ENCODE assay signal across 8 cellular contexts in the genomic region with DNA sequence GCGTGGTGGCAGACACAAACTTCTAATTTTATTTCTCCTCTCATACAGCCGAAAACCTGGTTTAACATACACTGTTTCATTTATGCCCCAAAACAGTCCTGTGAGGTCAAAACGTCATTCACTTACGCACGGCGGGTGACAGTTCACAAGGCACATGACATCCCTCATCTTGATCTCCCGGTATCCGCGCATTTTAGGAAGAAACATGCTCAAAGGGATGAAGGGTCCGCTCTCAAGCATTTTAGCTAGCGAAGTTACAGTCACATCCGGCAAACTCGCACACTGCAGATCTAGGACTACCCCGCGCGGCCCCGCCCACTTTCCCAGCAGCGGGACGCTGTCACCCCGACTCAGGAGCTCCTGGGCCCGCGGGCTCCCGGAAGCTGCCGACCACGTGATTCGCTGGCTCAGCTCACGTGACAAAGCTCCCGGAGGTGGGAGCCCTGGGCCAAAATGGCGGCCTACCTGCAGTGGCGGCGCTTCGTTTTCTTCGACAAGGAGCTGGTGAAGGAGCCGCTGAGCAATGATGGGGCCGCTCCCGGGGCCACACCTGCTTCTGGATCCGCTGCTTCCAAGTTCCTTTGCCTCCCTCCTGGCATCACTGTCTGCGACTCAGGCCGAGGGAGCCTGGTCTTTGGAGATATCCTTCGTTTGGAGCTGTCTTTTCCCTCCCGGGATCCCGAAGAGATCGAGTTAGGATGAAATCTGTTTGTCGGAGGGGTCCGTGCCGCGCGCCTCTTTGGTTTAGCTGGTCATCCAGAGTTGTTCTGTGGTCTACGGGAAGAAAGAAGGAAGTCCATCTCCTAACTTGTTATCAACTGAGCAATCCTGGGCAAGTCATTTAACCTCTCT. TPM values are rescaled to one million over a fixed set of nuclear protein-coding genes. Genes with fewer than 3 reads are reported as not detected.
DNase-seq lines count a peak whose midpoint lies in the region; ATAC-seq lines count a peak whose summit lies in the region.

TSS of gene VPS11 (plus strand) at position 448 of the 852 bp plus-strand sequence. CDS start at position 454, 6 bp downstream.

- no peaks in the 10 kb centered on the region for H3K27me3 ChIP-seq in BLaER1

- ATAC-seq in GM19324 (IDR thresholded peaks at IDR 0.05; ENCODE audit: low FRiP score, unreplicated experiment) (peak; percentile 93), HG03469 (IDR thresholded peaks at IDR 0.05; ENCODE audit: unreplicated experiment) (peak; percentile 60), left lobe of liver (peak; percentile 98)

- H3K9ac ChIP-seq in BLaER1, result peak within 1 kb of the TSS; percentile 92

- peaks cover 44% of the 10 kb centered on the region for H3K4me1 ChIP-seq in BLaER1

- H4K20me1 ChIP-seq in BLaER1, result no peaks in the 10 kb centered on the region

- peaks cover 33% of the 10 kb centered on the region for H3K36me3 ChIP-seq in BLaER1

- H3K4me2 ChIP-seq in BLaER1, result peak within 1 kb of the TSS; percentile 96

- DNase-seq in NCI-H748 (lab: John Stamatoyannopoulos, UW; ENCODE audit: unreplicated experiment) (peak; percentile 94), dedifferentiated amniotic fluid mesenchymal stem cell (ENCODE audit: extremely low spot score) (peak; percentile 95), left lobe of liver (ENCODE audit: low spot score) (peak; percentile 99)
- DNase-seq in activated CD4-positive, alpha-beta T cell treated with anti-CD3 and anti-CD28 coated beads, Interleukin-2, amount 50 U/mL, for 1 hour, result peak; percentile 98
- DNase-seq in stimulated activated CD4-positive, alpha-beta T cell treated with anti-CD3 and anti-CD28 coated beads, Interleukin-2, amount 100 ng/mL, for 4 hours (ENCODE audit: low read depth), result peak; percentile 98

- peak within 1 kb of the TSS; percentile 86 for H3K27ac ChIP-seq in BLaER1

- H3K9me3 ChIP-seq in BLaER1, result no peaks in the 10 kb centered on the region

- H3K4me3 ChIP-seq in BLaER1, result peak within 1 kb of the TSS; percentile 94

RNA-seq across cellular contexts. Expression of gene VPS11, which starts in this region (rescaled TPM):
- total RNA-seq in left lobe of liver, result 8.7 TPM

Comparison
In these comparisons a context has a peak if more than half of its experiments do, and no peak if none do; other contexts are left out.
1. Peak in every context shown above with its lines: DNase-seq, ATAC-seq, H3K4me3 ChIP-seq and H3K27ac ChIP-seq.